In genomic region chrX:44651347-44651746, GRCh38 we compare ENCODE assay signal across 2 cellular contexts.
TF ChIP-seq lines count a peak whose summit lies in the region.

No MANE protein-coding gene starts in this region.

TF ChIP-seq in A549, 52 proteins besides CTCF, POLR2A, EP300 and RAD21 (continued from another document):
- no peak for TF ChIP-seq ELK1 (IDR thresholded peaks at IDR 0.05; ENCODE audit: low read depth, low read length)
- no peak for TF ChIP-seq TP53 (CRISPR knock-in tag; IDR thresholded peaks at IDR 0.05)
- no peak for TF ChIP-seq MAFK (IDR thresholded peaks at IDR 0.05; ENCODE audit: partially characterized antibody)
- no peak for TF ChIP-seq PHF8 (IDR thresholded peaks at IDR 0.05; ENCODE audit: borderline replicate concordance, low read depth)
- TF ChIP-seq RFX5 (IDR thresholded peaks at IDR 0.05) = no peak
- TF ChIP-seq FOSB (CRISPR knock-in tag; IDR thresholded peaks at IDR 0.05) = no peak
- no peak for TF ChIP-seq JUNB (IDR thresholded peaks at IDR 0.05)
- no peak for TF ChIP-seq CBX8 (IDR thresholded peaks at IDR 0.05)

TF ChIP-seq in GM23338, 12 proteins besides CTCF, POLR2A, EP300 and RAD21 (continued from another document):
- TF ChIP-seq ZNF462 (CRISPR knock-in tag; IDR thresholded peaks at IDR 0.05) = no peak
- TF ChIP-seq STAT1 (IDR thresholded peaks at IDR 0.05; ENCODE audit: unreplicated experiment) = no peak
- no peak for TF ChIP-seq REST (IDR thresholded peaks at IDR 0.05; ENCODE audit: unreplicated experiment)
